ENCODE assay signal across 1 cellular context in genomic region chr2:203330434-203330833, GRCh38.
TF ChIP-seq lines count a peak whose summit lies in the region.

No MANE protein-coding gene starts in this region.

TF ChIP-seq in K562, 482 proteins besides CTCF, POLR2A, EP300 and RAD21 (continued from another document):
- TF ChIP-seq CEBPB (tag; IDR thresholded peaks at IDR 0.05) (peak; percentile 86), HDAC1 (IDR thresholded peaks at IDR 0.05) (no peak)
